Comparison of ENCODE assay signal across 25 cellular contexts in the genomic region with DNA sequence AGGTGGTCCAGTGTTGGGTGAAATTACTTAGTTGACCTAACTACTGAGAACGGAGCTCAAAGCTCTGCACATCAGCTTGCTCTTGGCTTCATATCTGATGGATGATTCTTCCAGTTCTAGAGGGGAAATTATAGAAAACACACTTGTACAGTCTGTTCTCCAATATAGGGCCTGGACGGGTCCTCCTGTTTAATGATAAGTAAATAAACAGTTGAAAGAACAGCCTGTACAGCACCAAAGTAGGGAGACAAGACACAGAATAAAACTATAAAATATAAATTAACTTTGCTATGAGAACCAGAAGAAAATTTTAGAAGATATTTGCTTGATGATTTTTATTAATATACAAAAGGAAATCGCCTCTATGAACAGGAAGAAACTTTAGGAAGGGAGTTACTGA.
"Had no signal": no experiment of that assay in that cellular context is flagged by ENCODE, and none has a peak within 500 bp of the region (broad histone marks: within the 10 kb centered on the region; RNA-seq: fewer than 3 reads in every experiment).

No MANE protein-coding gene starts in this region.

- DNase-seq: stimulated activated CD4-positive, alpha-beta T cell treated with anti-CD3 and anti-CD28 coated beads, Interleukin-2, amount 100 ng/mL, for 48 hours; stimulated activated CD4-positive, alpha-beta T cell treated with anti-CD3 and anti-CD28 coated beads, Interleukin-4, amount 100 ng/mL, for 1 hour; stimulated activated CD4-positive, alpha-beta T cell treated with anti-CD3 and anti-CD28 coated beads, Interleukin-4, amount 100 ng/mL, for 24 hours; stimulated activated CD4-positive, alpha-beta T cell treated with anti-CD3 and anti-CD28 coated beads, Interleukin-4, amount 100 ng/mL, for 4 hours; stimulated activated CD8-positive, alpha-beta memory T cell treated with anti-CD3 and anti-CD28 coated beads, Interleukin-4, amount 100 ng/mL, for 48 hours; stimulated activated naive B cell treated with anti-CD40 and anti-IgM and Interleukin-4, amounts not matched to agents 10 μg/mL and 1 μg/mL and 100 μg/mL, for 72 hours; stimulated activated naive CD4-positive, alpha-beta T cell; stimulated activated naive CD4-positive, alpha-beta T cell treated with Interleukin-2 at 50 U/mL for 16 hours; stimulated activated naive CD8-positive, alpha-beta T cell treated with anti-CD3 and anti-CD28 coated beads, Interleukin-15, amount 100 ng/mL, for 72 hours; stimulated activated naive CD8-positive, alpha-beta T cell treated with anti-CD3 and anti-CD28 coated beads, Interleukin-15, Interleukin-2, amounts not matched to agents 100 U/mL and 50 U/mL, for 24 hours; stomach; substantia nigra; testis; thyroid gland; tibial artery; transverse colon; upper lobe of left lung; upper lobe of right lung; uterus had no signal

- H3K9me3 ChIP-seq: testis, thoracic aorta, thyroid gland, tibial artery, transverse colon, upper lobe of right lung, uterus, vagina had no signal

- H3K4me1 ChIP-seq: stomach, suprapubic skin, testis, thyroid gland, tibial artery, tibial nerve, transverse colon, upper lobe of left lung, upper lobe of right lung, uterus, vagina had no signal

- H3K4me3 ChIP-seq: stomach, suprapubic skin, testis, thoracic aorta, thyroid gland, tibial artery, tibial nerve, transverse colon, upper lobe of left lung, upper lobe of right lung, uterus, vagina had no signal

- H3K36me3 ChIP-seq: stomach, suprapubic skin, thoracic aorta, thyroid gland, tibial artery, tibial nerve, transverse colon, upper lobe of left lung, upper lobe of right lung, uterus, vagina had no signal

- H3K27me3 ChIP-seq: stomach, suprapubic skin, testis, thyroid gland, tibial artery, tibial nerve, transverse colon, upper lobe of left lung, upper lobe of right lung, uterus, vagina had no signal

- ATAC-seq: stimulated activated effector memory CD8-positive, alpha-beta T cell treated with anti-CD3 and anti-CD28 coated beads, Interleukin-12 subunit alpha, Interleukin-12 subunit beta, amount 100 ng/mL, for 72 hours; stimulated activated memory B cell treated with anti-CD40 and anti-IgM and Interleukin-4, amounts not matched to agents 10 μg/mL and 1 μg/mL and 100 μg/mL, for 72 hours; stimulated activated naive B cell treated with anti-CD40 and anti-IgM and Interleukin-4, amounts not matched to agents 10 μg/mL and 1 μg/mL and 100 μg/mL, for 72 hours; stimulated activated naive CD8-positive, alpha-beta T cell treated with anti-CD3 and anti-CD28 coated beads, Interleukin-15, amount 100 ng/mL, for 72 hours; stimulated activated naive CD8-positive, alpha-beta T cell treated with anti-CD3 and anti-CD28 coated beads, Interleukin-15, Interleukin-2, amounts not matched to agents 100 U/mL and 50 U/mL, for 24 hours; upper lobe of right lung had no signal

- H3K27ac ChIP-seq: stomach, suprapubic skin, testis, thoracic aorta, thyroid gland, tibial artery, tibial nerve, transverse colon, upper lobe of left lung, upper lobe of right lung, uterus, vagina had no signal
